ENCODE assay signal across 34 cellular contexts in the genomic region with DNA sequence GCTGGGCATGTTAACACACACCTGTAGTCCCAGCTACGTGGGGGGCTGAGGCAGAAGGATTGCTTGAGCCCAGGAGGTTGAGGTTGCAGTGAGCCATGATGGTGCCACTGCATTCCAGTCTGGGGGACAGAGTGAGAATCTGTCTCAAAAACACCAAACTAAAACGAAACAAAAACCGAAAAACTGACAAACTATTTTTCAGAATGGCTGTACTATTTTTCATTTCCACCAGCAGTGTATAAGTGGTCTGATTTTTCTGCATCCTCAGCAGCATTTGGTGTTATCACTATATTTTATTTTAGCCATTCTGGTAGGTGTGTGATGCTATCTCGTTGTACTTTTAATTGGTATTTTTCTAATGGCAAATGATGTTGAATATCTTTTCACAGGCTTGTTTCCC.
"Had no signal": no experiment of that assay in that cellular context is flagged by ENCODE, and none has a peak within 500 bp of the region (broad histone marks: within the 10 kb centered on the region; RNA-seq: fewer than 3 reads in every experiment).

No MANE protein-coding gene starts in this region.

- H3K9me3 ChIP-seq: MG63 had no signal

- H3K4me3 ChIP-seq: MG63 had no signal

- DNase-seq: Karpas-422, Kasumi-1, MG63, MV-4-11, NCI-H1048, NCI-H1092, NCI-H1092 treated with DMSO at 0.1 percent for 48 hours, NCI-H1105, NCI-H1105 treated with DMSO at 0.1 percent for 48 hours, NCI-H1417, NCI-H1417 treated with DMSO at 0.1 percent for 48 hours, NCI-H1436, NCI-H1436 treated with DMSO at 0.1 percent for 48 hours, NCI-H146, NCI-H1694, NCI-H1694 treated with DMSO at 0.1 percent for 48 hours, NCI-H187, NCI-H187 treated with DMSO at 0.1 percent for 48 hours, NCI-H1930, NCI-H2029, NCI-H2029 treated with DMSO at 0.1 percent for 48 hours, NCI-H2081, NCI-H2081 treated with DMSO at 0.1 percent for 48 hours, NCI-H2107, NCI-H2171, NCI-H2171 treated with DMSO at 0.1 percent for 48 hours, NCI-H2227 treated with DMSO at 0.1 percent for 48 hours, NCI-H226, NCI-H345, NCI-H446, NCI-H446 treated with DMSO at 0.1 percent for 48 hours, NCI-H510A, NCI-H510A treated with DMSO at 0.1 percent for 48 hours had no signal

- H3K9ac ChIP-seq: KMS-11 had no signal

- H3K27ac ChIP-seq: KMS-11 had no signal

- H3K4me2 ChIP-seq: KMS-11 had no signal

- H3K36me3 ChIP-seq: MG63 had no signal
